In the genomic region with DNA sequence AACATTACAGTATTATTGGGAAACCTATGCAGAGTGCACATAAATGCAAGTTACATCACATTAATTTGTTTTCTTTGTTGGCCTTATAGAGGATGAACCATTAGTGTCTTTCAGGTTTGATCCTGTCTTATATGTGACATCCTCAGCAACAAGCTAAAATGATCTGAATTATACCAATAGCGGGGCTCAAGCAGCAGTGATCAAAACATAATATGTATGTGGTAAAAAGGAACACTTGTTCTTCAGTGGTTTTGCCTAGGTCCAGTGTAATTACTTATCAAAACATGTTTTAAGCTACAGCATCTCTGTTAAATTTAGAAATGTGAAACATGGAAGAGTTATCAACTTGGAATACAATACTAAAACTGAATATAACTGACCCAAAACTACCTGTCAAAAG, we compare ENCODE assay signal across 14 cellular contexts.
"Had no signal": no experiment of that assay in that cellular context is flagged by ENCODE, and none has a peak within 500 bp of the region (broad histone marks: within the 10 kb centered on the region; RNA-seq: fewer than 3 reads in every experiment).

No MANE protein-coding gene starts in this region.

- DNase-seq: activated B cell treated with CpG ODN at 0.5 μM for 24 hours; activated CD8-positive, alpha-beta memory T cell treated with anti-CD3 and anti-CD28 coated beads, Interleukin-2, amount 50 U/mL, for 4 hours; activated effector memory CD4-positive, alpha-beta T cell treated with anti-CD3 and anti-CD28 coated beads, Interleukin-2, amount 50 U/mL, for 16 hours; caudate nucleus; effector CD4-positive, alpha-beta T cell; foreskin keratinocyte; left lung; Right ventricle myocardium superior; substantia nigra; trophoblast cell had no signal

- H3K27ac ChIP-seq: coronary artery, foreskin keratinocyte, left lung, skin epidermis had no signal

- H3K27me3 Mint-ChIP-seq: activated B cell treated with CpG ODN at 0.5 μM for 24 hours had no signal

- H3K9me3 Mint-ChIP-seq: activated B cell treated with CpG ODN at 0.5 μM for 24 hours; T-helper 1 cell treated with Interleukin-12 subunit alpha and Interleukin-12 subunit beta and Interleukin-4 antibody, amounts not matched to agents 30 μg/mL and 1 μg/mL, for 36 hours had no signal

- H3K4me3 Mint-ChIP-seq: activated B cell treated with CpG ODN at 0.5 μM for 24 hours; T-helper 1 cell treated with Interleukin-12 subunit alpha and Interleukin-12 subunit beta and Interleukin-4 antibody, amounts not matched to agents 30 μg/mL and 1 μg/mL, for 36 hours had no signal

- ATAC-seq: foreskin keratinocyte, left lung, SK-N-SH treated with all-trans-retinoic acid at 6 μM for 48 hours had no signal

- H3K4me1 Mint-ChIP-seq: activated B cell treated with CpG ODN at 0.5 μM for 24 hours had no signal

- H3K27ac Mint-ChIP-seq: activated B cell treated with CpG ODN at 0.5 μM for 24 hours; T-helper 1 cell treated with Interleukin-12 subunit alpha and Interleukin-12 subunit beta and Interleukin-4 antibody, amounts not matched to agents 30 μg/mL and 1 μg/mL, for 36 hours had no signal

- H3K4me3 ChIP-seq: coronary artery, left lung, skin epidermis had no signal

- H3K4me1 ChIP-seq: foreskin keratinocyte, left lung had no signal

- H3K27me3 ChIP-seq: foreskin keratinocyte, left lung had no signal
